11 cellular contexts compared by ENCODE assay signal in genomic region chr20:51411867-51412266, GRCh38.
A peak's percentile ranks its signal among the peaks of the same experiment; 100 is the strongest.
DNase-seq lines count a peak whose midpoint lies in the region; ATAC-seq, FAIRE-seq and TF ChIP-seq lines count a peak whose summit lies in the region.
"Had no signal": no experiment of that assay in that cellular context is flagged by ENCODE, and none has a peak within 500 bp of the region (broad histone marks: within the 10 kb centered on the region; RNA-seq: fewer than 3 reads in every experiment).

No MANE protein-coding gene starts in this region.

- peak overlapping the region; percentile 68 for H3K27ac Mint-ChIP-seq in activated naive CD8-positive, alpha-beta T cell treated with anti-CD3 and anti-CD28 coated beads, Interleukin-2, amount 10 ng/mL, durations not matched to agents 7 days and 5 days

- intact Hi-C loops in cardiac septum (cut with DNase I) = no loop called here
- intact Hi-C loops in upper lobe of right lung (cut with DNase I) = no loop called here

- H3K36me3 Mint-ChIP-seq in activated naive CD8-positive, alpha-beta T cell treated with anti-CD3 and anti-CD28 coated beads, Interleukin-2, amount 10 ng/mL, durations not matched to agents 7 days and 5 days = peaks cover 50% of the 10 kb centered on the region

- peaks cover 44% of the 10 kb centered on the region for H3K4me1 Mint-ChIP-seq in activated naive CD8-positive, alpha-beta T cell treated with anti-CD3 and anti-CD28 coated beads, Interleukin-2, amount 10 ng/mL, durations not matched to agents 7 days and 5 days

- peaks cover 0 to 37% of the 10 kb centered on the region in 2 donors for H3K4me1 ChIP-seq in right atrium auricular region
- H3K4me1 ChIP-seq in muscle layer of colon (ENCODE audit: insufficient read depth, low read length) = peaks cover 13% of the 10 kb centered on the region
- H3K4me1 ChIP-seq in upper lobe of right lung = peaks cover 7% of the 10 kb centered on the region
- H3K4me1 ChIP-seq in small intestine (ENCODE audit: control insufficient read depth in 2 of 2, insufficient read depth in 1 of 2, low read depth in 1 of 2, low read length in 1 of 2) = no peaks in the 10 kb centered on the region

- no peak for TF ChIP-seq CTCF in right atrium auricular region (IDR thresholded peaks at IDR 0.05)
- no peak for TF ChIP-seq CTCF in upper lobe of right lung (IDR thresholded peaks at IDR 0.05)

- H3K27me3 ChIP-seq in right atrium auricular region (no peaks in the 10 kb centered on the region), muscle layer of colon (ENCODE audit: control insufficient read depth in 1 of 2, insufficient read depth in 2 of 2, low read length in 2 of 2) (no peaks in the 10 kb centered on the region), upper lobe of right lung (no peaks in the 10 kb centered on the region), small intestine (ENCODE audit: control insufficient read depth in 2 of 2, insufficient read depth in 2 of 2, low read length in 2 of 2) (no peaks in the 10 kb centered on the region)
- H3K27me3 ChIP-seq: left lung had no signal

- POLR2A ChIA-PET in activated naive CD8-positive, alpha-beta T cell treated with anti-CD3 and anti-CD28 coated beads, Interleukin-2, amount 10 ng/mL, durations not matched to agents 7 days and 5 days (lab: Charles Lee) = no interaction called here

- DNase-seq in right atrium auricular region (ENCODE audit: low spot score) = no peak
- DNase-seq in cardiac septum (ENCODE audit: low spot score) = no peak
- DNase-seq in activated naive CD8-positive, alpha-beta T cell treated with anti-CD3 and anti-CD28 coated beads, Interleukin-2, amount 10 ng/mL, durations not matched to agents 7 days and 5 days = no peak
- DNase-seq in upper lobe of right lung = no peak
- DNase-seq in effector CD4-positive, alpha-beta T cell = no peak
- DNase-seq in small intestine = no peak
- DNase-seq: left lung had no signal

- no peaks in the 10 kb centered on the region for H3K9me3 ChIP-seq in right atrium auricular region
- H3K9me3 ChIP-seq in muscle layer of colon (ENCODE audit: low read length) = no peaks in the 10 kb centered on the region
- no peaks in the 10 kb centered on the region for H3K9me3 ChIP-seq in upper lobe of right lung
- no peaks in the 10 kb centered on the region for H3K9me3 ChIP-seq in small intestine (ENCODE audit: control insufficient read depth, low read depth)
- H3K9me3 ChIP-seq: left lung had no signal

- no peak for FAIRE-seq in small intestine (lab: Jason Lieb, UNC)

- no peak overlapping the region for H3K4me3 ChIP-seq in right atrium auricular region
- no peak overlapping the region for H3K4me3 ChIP-seq in muscle layer of colon (ENCODE audit: low read depth in 1 of 2, low read length in 2 of 2)
- H3K4me3 ChIP-seq in upper lobe of right lung = no peak overlapping the region
- no peak overlapping the region for H3K4me3 ChIP-seq in small intestine (ENCODE audit: low read depth in 1 of 2, low read length in 2 of 2)
- H3K4me3 ChIP-seq: left lung had no signal

- H3K27ac ChIP-seq in right atrium auricular region (peak overlapping the region; percentile 58 to 65), muscle layer of colon (ENCODE audit: low read depth, low read length) (peak overlapping the region; percentile 36), upper lobe of right lung (peak overlapping the region; percentile 30), small intestine (ENCODE audit: low read depth in 1 of 2, low read length in 1 of 2) (peak overlapping the region in 1 of 2 donors; percentile 41)
- H3K27ac ChIP-seq: C4-2B, left lung had no signal

- H3K36me3 ChIP-seq in right atrium auricular region (peaks cover 8% of the 10 kb centered on the region), muscle layer of colon (ENCODE audit: insufficient read depth, low read length) (peaks cover 7% of the 10 kb centered on the region), upper lobe of right lung (no peaks in the 10 kb centered on the region), small intestine (ENCODE audit: control insufficient read depth in 2 of 2, insufficient read depth in 2 of 2, low read length in 2 of 2) (peaks cover 0 to 2% of the 10 kb centered on the region in 2 donors)
- H3K36me3 ChIP-seq: left lung had no signal

- no peaks in the 10 kb centered on the region for H3K27me3 Mint-ChIP-seq in activated naive CD8-positive, alpha-beta T cell treated with anti-CD3 and anti-CD28 coated beads, Interleukin-2, amount 10 ng/mL, durations not matched to agents 7 days and 5 days
- H3K27me3 Mint-ChIP-seq: activated naive CD8-positive, alpha-beta T cell had no signal

- no peak overlapping the region for H3K9ac ChIP-seq in muscle layer of colon (ENCODE audit: low read length)

- H3K9me3 Mint-ChIP-seq in activated naive CD8-positive, alpha-beta T cell treated with anti-CD3 and anti-CD28 coated beads, Interleukin-2, amount 10 ng/mL, durations not matched to agents 7 days and 5 days = no peaks in the 10 kb centered on the region

- no peak for ATAC-seq in activated naive CD8-positive, alpha-beta T cell treated with anti-CD3 and anti-CD28 coated beads, Interleukin-2, amount 10 ng/mL, durations not matched to agents 7 days and 5 days (ENCODE audit: low read depth)
- ATAC-seq in upper lobe of right lung = no peak
- ATAC-seq in GM18861 (IDR thresholded peaks at IDR 0.05; ENCODE audit: unreplicated experiment) = no peak

- no peak overlapping the region for H3K4me3 Mint-ChIP-seq in activated naive CD8-positive, alpha-beta T cell treated with anti-CD3 and anti-CD28 coated beads, Interleukin-2, amount 10 ng/mL, durations not matched to agents 7 days and 5 days
- H3K4me3 Mint-ChIP-seq: activated naive CD8-positive, alpha-beta T cell had no signal

- WGBS in small intestine, 3 donors = 92 to 100% (median 95%) methylated on average over 1 of the region's 1 CpG
